ENCODE assay signal across 8 cellular contexts in the genomic region with DNA sequence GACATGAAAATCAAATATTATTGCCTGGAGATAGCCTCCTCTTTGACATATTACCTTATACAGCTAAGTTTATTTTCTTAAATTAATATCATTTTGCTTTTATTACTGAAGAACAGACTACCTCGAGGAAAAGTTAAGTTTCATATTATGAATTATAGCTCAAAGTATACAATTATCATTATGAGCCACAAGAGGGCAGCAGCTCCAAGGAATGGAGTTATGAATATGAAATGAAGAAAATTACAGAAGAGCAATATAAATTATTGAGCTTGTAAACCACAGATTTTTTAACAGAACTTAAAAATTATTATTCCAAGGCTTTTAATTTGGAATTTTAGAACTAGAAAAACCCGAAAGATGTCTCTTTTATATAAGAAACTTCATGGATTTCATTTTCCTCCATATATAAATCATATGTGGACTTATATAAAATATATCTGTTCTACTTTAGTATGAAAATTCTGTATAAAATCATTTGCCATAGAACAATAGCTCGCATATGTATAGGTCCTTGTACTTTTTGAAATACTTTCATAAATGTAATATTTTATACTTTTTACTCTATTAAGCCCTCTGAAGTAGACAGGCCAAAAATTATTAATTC. TPM values are rescaled to one million over a fixed set of nuclear protein-coding genes. Genes with fewer than 3 reads are reported as not detected.
DNase-seq lines count a peak whose midpoint lies in the region; ATAC-seq and TF ChIP-seq lines count a peak whose summit lies in the region.

No MANE protein-coding gene starts in this region.

- H3K4me1 Mint-ChIP-seq in activated T-helper 17 cell treated with anti-CD3 and anti-CD28 coated beads, Interleukin-2, amount 50 U/mL, for 72 hours: no peaks in the 10 kb centered on the region

- TF ChIP-seq CTCF in right atrium auricular region (IDR thresholded peaks at IDR 0.05): peak; percentile 41 to 80

- no peaks in the 10 kb centered on the region for H3K9me3 ChIP-seq in right atrium auricular region

- peaks cover 21% of the 10 kb centered on the region for H3K27me3 Mint-ChIP-seq in activated T-helper 17 cell treated with anti-CD3 and anti-CD28 coated beads, Interleukin-2, amount 50 U/mL, for 72 hours

- peak; percentile 73 for ATAC-seq in HG02852 (IDR thresholded peaks at IDR 0.05; ENCODE audit: unreplicated experiment)
- ATAC-seq in activated T-helper 17 cell treated with anti-CD3 and anti-CD28 coated beads, Interleukin-2, amount 50 U/mL, for 72 hours (replicated peaks): peak; percentile 37

- no peaks in the 10 kb centered on the region for H3K9me3 Mint-ChIP-seq in activated T-helper 17 cell treated with anti-CD3 and anti-CD28 coated beads, Interleukin-2, amount 50 U/mL, for 72 hours

- no peaks in the 10 kb centered on the region for H3K4me1 ChIP-seq in right atrium auricular region

- H3K4me3 ChIP-seq in right atrium auricular region: no peak overlapping the region

- H3K27me3 ChIP-seq in right atrium auricular region: no peaks in the 10 kb centered on the region

- no peak overlapping the region for H3K27ac ChIP-seq in right atrium auricular region

- H3K36me3 ChIP-seq in right atrium auricular region: no peaks in the 10 kb centered on the region

- DNase-seq in A172 (ENCODE audit: low spot score): peak; percentile 11
- peak; percentile 31 for DNase-seq in EL
- DNase-seq in NCI-H2171 (lab: John Stamatoyannopoulos, UW): peak; percentile 24
- DNase-seq in right atrium auricular region (ENCODE audit: low spot score): no peak
- peak; percentile 20 for DNase-seq in stromal cell of bone marrow (ENCODE audit: low read depth)
- DNase-seq in T1000 (lab: John Stamatoyannopoulos, UW): no peak

- no peaks in the 10 kb centered on the region for H3K36me3 Mint-ChIP-seq in activated T-helper 17 cell treated with anti-CD3 and anti-CD28 coated beads, Interleukin-2, amount 50 U/mL, for 72 hours (ENCODE audit: low read depth)

- no peak overlapping the region for H3K27ac Mint-ChIP-seq in activated T-helper 17 cell treated with anti-CD3 and anti-CD28 coated beads, Interleukin-2, amount 50 U/mL, for 72 hours

- no peak overlapping the region for H3K4me3 Mint-ChIP-seq in activated T-helper 17 cell treated with anti-CD3 and anti-CD28 coated beads, Interleukin-2, amount 50 U/mL, for 72 hours

RNA-seq across cellular contexts. Expression of a gene that starts 40.1 kb away (rescaled TPM):
- 0.22 and 0.46 TPM in 2 replicates for total RNA-seq in A172 (2014; rRNA removed; shearing (Covaris generic))
- total RNA-seq in activated T-helper 17 cell treated with anti-CD3 and anti-CD28 coated beads, Interleukin-2, amount 50 U/mL, for 72 hours: under 1 TPM in 1 of 2 donors, not detected in 1; 0.16 TPM
- under 1 TPM; 0.51 to 0.85 TPM for total RNA-seq in right atrium auricular region

Comparison
In these comparisons a context has a peak if more than half of its experiments do, and no peak if none do; other contexts are left out.
1. DNase-seq: peak in A172 (single experiment), EL (single experiment), NCI-H2171 (single experiment) and stromal cell of bone marrow (single experiment); none in right atrium auricular region (single experiment) and T1000 (single experiment).